Comparison of ENCODE assay signal across 9 cellular contexts in the genomic region with DNA sequence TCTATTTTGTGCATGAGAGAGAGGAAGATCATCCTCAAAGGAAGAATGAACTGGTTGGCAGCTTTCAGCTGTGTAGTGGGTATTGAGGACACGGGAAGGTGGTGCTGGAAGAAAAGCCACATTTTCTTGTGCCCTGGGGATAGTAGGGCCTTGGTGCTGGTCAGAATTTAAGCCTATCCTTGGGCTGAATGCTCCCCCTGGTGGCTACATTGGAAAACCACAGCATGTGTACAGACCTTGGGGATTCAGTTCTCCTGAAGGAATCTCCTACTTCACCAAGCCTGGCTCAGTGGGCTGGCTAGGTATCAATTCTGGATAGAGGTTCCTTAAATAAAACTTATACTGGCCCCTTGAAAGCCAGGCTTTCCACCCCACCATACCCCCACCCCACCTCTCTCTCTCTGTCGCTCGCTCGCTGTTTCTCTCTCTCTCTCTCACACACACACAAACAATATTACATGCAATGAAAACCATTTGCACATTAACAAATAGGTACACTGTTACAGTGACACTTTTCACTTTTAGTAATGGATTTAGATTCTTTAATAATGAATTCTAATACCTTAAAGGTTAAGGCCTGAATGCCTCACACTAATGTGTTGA. TPM values are rescaled to one million over a fixed set of nuclear protein-coding genes. Genes with fewer than 3 reads are reported as not detected.
DNase-seq lines count a peak whose midpoint lies in the region; ATAC-seq, FAIRE-seq and TF ChIP-seq lines count a peak whose summit lies in the region.
"Had no signal": no experiment of that assay in that cellular context is flagged by ENCODE, and none has a peak within 500 bp of the region (broad histone marks: within the 10 kb centered on the region; RNA-seq: fewer than 3 reads in every experiment).

No MANE protein-coding gene starts in this region.

- CTCF ChIA-PET in PC-9 (lab: Charles Lee), result no interaction called here

- no peak overlapping the region for H3K4me2 ChIP-seq in PC-9

- no TSS peak for BruUV-seq in PC-9 (replicated peaks; lab: Mats Ljungman, UMichigan)

- no peak overlapping the region for H3K9ac ChIP-seq in kidney (ENCODE audit: low read length in 2 of 2)

- peak; percentile 63 for TF ChIP-seq CTCF in GM20000 (IDR thresholded peaks at IDR 0.05; ENCODE audit: extremely low read depth, missing control alignments)
- peak; percentile 75 for TF ChIP-seq CTCF in PC-9 (conservative IDR thresholded peaks at IDR 0.05)
- peak; percentile 88 for TF ChIP-seq CTCF in brain microvascular endothelial cell (IDR thresholded peaks at IDR 0.05; ENCODE audit: low read depth, low read length, missing control alignments)
- TF ChIP-seq CTCF in kidney (IDR thresholded peaks at IDR 0.05; ENCODE audit: borderline replicate concordance, extremely low read depth, insufficient read depth), result peak; percentile 77

- FAIRE-seq in kidney (lab: Jason Lieb, UNC), result no peak

- H3K27ac Mint-ChIP-seq in stimulated activated memory B cell treated with anti-CD40 and anti-IgM and Interleukin-4, amounts not matched to agents 10 μg/mL and 1 μg/mL and 100 μg/mL, for 72 hours, result no peak overlapping the region

- intact Hi-C loops in PC-9 (cut with micrococcal nuclease; ENCODE audit: unreplicated experiment) (loop anchor here (1.0 to 5.0 kb wide), 3 partner anchors 177 to 754 kb away; no protein-coding TSS in a partner anchor), kidney (cut with DNase I) (no loop called here)

- no peaks in the 10 kb centered on the region for H3K36me3 ChIP-seq in PC-9 (ENCODE audit: low read depth)
- H3K36me3 ChIP-seq in brain microvascular endothelial cell (replicated peaks), result no peaks in the 10 kb centered on the region
- H3K36me3 ChIP-seq in kidney (ENCODE audit: control insufficient read depth in 1 of 2, insufficient read depth in 2 of 2, low read length in 2 of 2), result no peaks in the 10 kb centered on the region

- no peak overlapping the region for H2AFZ ChIP-seq in PC-9

- peak; percentile 85 for ATAC-seq in HG03520 (IDR thresholded peaks at IDR 0.05; ENCODE audit: unreplicated experiment)
- ATAC-seq in stimulated activated memory B cell treated with anti-CD40 and anti-IgM and Interleukin-4, amounts not matched to agents 10 μg/mL and 1 μg/mL and 100 μg/mL, for 72 hours, result peak; percentile 65

- no peaks in the 10 kb centered on the region for H3K9me2 ChIP-seq in PC-9 (ENCODE audit: insufficient read depth)

- POLR2A ChIA-PET in PC-9 (lab: Charles Lee; ENCODE audit: unreplicated experiment), result no interaction called here

- H3K4me3 ChIP-seq in PC-9, result no peak overlapping the region
- H3K4me3 ChIP-seq in brain microvascular endothelial cell (ENCODE audit: low read depth, low read length), result no peak overlapping the region
- H3K4me3 ChIP-seq in kidney (ENCODE audit: low read length in 2 of 2), result no peak overlapping the region

- H3K27me3 Mint-ChIP-seq in stimulated activated memory B cell treated with anti-CD40 and anti-IgM and Interleukin-4, amounts not matched to agents 10 μg/mL and 1 μg/mL and 100 μg/mL, for 72 hours, result peaks cover 7% of the 10 kb centered on the region

- H3K9me3 ChIP-seq in PC-9 (ENCODE audit: insufficient read depth, low read depth) (no peaks in the 10 kb centered on the region), kidney (ENCODE audit: control insufficient read depth in 1 of 2, low read length in 2 of 2) (no peaks in the 10 kb centered on the region)

- no peaks in the 10 kb centered on the region for H3K36me3 Mint-ChIP-seq in stimulated activated memory B cell treated with anti-CD40 and anti-IgM and Interleukin-4, amounts not matched to agents 10 μg/mL and 1 μg/mL and 100 μg/mL, for 72 hours

- H3K4me3 Mint-ChIP-seq in stimulated activated memory B cell treated with anti-CD40 and anti-IgM and Interleukin-4, amounts not matched to agents 10 μg/mL and 1 μg/mL and 100 μg/mL, for 72 hours, result no peak overlapping the region

- H3K27me3 ChIP-seq in PC-9 (ENCODE audit: insufficient read depth, low read depth) (no peaks in the 10 kb centered on the region), brain microvascular endothelial cell (replicated peaks) (no peaks in the 10 kb centered on the region)

- H3K9me3 Mint-ChIP-seq in stimulated activated memory B cell treated with anti-CD40 and anti-IgM and Interleukin-4, amounts not matched to agents 10 μg/mL and 1 μg/mL and 100 μg/mL, for 72 hours, result no peaks in the 10 kb centered on the region

- peak; percentile 2 for DNase-seq in DMS79 treated with DMSO at 0.1 percent for 48 hours (lab: John Stamatoyannopoulos, UW)
- no peak for DNase-seq in DMS79 (lab: John Stamatoyannopoulos, UW)
- peak; percentile 52 for DNase-seq in GM20000 (ENCODE audit: low spot score)
- DNase-seq in PC-9, result peak in 1 of 2 experiments; percentile 23
- DNase-seq in brain microvascular endothelial cell, result peak; percentile 63
- no peak for DNase-seq in kidney

- no peaks in the 10 kb centered on the region for H3F3A ChIP-seq in PC-9 (ENCODE audit: insufficient read depth, low read depth)

- H4K20me1 ChIP-seq in PC-9 (ENCODE audit: insufficient read depth), result no peaks in the 10 kb centered on the region

- in situ Hi-C loops in brain microvascular endothelial cell (cut with HindIII; ENCODE audit: low pct_ligation_motif_present, low sequenced_read_pairs), result no loop called here

- H3K4me1 ChIP-seq in PC-9 (replicated peaks; ENCODE audit: insufficient read depth) (no peaks in the 10 kb centered on the region), kidney (ENCODE audit: control insufficient read depth in 1 of 2, insufficient read depth in 1 of 2, low read depth in 1 of 2, low read length in 2 of 2) (no peaks in the 10 kb centered on the region)

- H3K79me2 ChIP-seq in PC-9 (ENCODE audit: low read depth), result no peaks in the 10 kb centered on the region

- H3K27ac ChIP-seq in PC-9 (no peak overlapping the region), brain microvascular endothelial cell (no peak overlapping the region), kidney (ENCODE audit: low read depth in 2 of 2, low read length in 2 of 2) (no peak overlapping the region)

- H3K4me1 Mint-ChIP-seq in stimulated activated memory B cell treated with anti-CD40 and anti-IgM and Interleukin-4, amounts not matched to agents 10 μg/mL and 1 μg/mL and 100 μg/mL, for 72 hours, result no peaks in the 10 kb centered on the region

RNA-seq across cellular contexts. Expression of a gene that starts 2.8 kb away (rescaled TPM):
- total RNA-seq in PC-9 (2021) (not detected in 2 replicates), kidney (not detected)
- polyA plus RNA-seq in kidney (ENCODE audit: insufficient read depth, low read depth, low replicate concordance), result not detected

RNA-seq across cellular contexts. Expression of a gene that starts 29.5 kb away (rescaled TPM):
- total RNA-seq in PC-9 (2021), result not detected in 2 replicates
- total RNA-seq in kidney, result not detected
- not detected for polyA plus RNA-seq in kidney (ENCODE audit: insufficient read depth, low read depth, low replicate concordance)
- polyA plus RNA-seq: thymus had no signal

RNA-seq across cellular contexts. Expression of a gene that starts 37.5 kb away (rescaled TPM):
- total RNA-seq in PC-9 (2021) (1.2 and 2.7 TPM in 2 replicates), kidney (not detected)
- polyA plus RNA-seq in kidney (ENCODE audit: insufficient read depth, low read depth, low replicate concordance), result not detected

RNA-seq across cellular contexts. Expression of a gene that starts 41.1 kb away (rescaled TPM):
- total RNA-seq in PC-9 (2021) (not detected in 2 replicates), kidney (not detected)
- polyA plus RNA-seq in kidney (ENCODE audit: insufficient read depth, low read depth, low replicate concordance), result not detected
- polyA plus RNA-seq: thymus had no signal

RNA-seq across cellular contexts. Expression of a gene that starts 56.7 kb away (rescaled TPM):
- not detected in 2 replicates for total RNA-seq in PC-9 (2021)
- not detected for total RNA-seq in kidney
- not detected for polyA plus RNA-seq in kidney (ENCODE audit: insufficient read depth, low read depth, low replicate concordance)

Comparison
In these comparisons a context has a peak if more than half of its experiments do, and no peak if none do; other contexts are left out.
1. DNase-seq: peak in DMS79 treated with DMSO at 0.1 percent for 48 hours (single experiment), GM20000 (single experiment) and brain microvascular endothelial cell (single experiment); none in DMS79 (single experiment) and kidney (single experiment).
2. Peak in every context shown above with its lines, with median percentiles within 50 percentile points of each other: CTCF ChIP-seq.